ENCODE assay signal across 1 cellular context in genomic region chr21:37415938-37416337, GRCh38.
TF ChIP-seq lines count a peak whose summit lies in the region.

No MANE protein-coding gene starts in this region.

TF ChIP-seq in liver, 16 proteins besides CTCF, POLR2A, EP300 and RAD21 (continued from another document):
- TF ChIP-seq MAX (IDR thresholded peaks at IDR 0.05): no peak
